1 cellular context compared by ENCODE assay signal in the genomic region with DNA sequence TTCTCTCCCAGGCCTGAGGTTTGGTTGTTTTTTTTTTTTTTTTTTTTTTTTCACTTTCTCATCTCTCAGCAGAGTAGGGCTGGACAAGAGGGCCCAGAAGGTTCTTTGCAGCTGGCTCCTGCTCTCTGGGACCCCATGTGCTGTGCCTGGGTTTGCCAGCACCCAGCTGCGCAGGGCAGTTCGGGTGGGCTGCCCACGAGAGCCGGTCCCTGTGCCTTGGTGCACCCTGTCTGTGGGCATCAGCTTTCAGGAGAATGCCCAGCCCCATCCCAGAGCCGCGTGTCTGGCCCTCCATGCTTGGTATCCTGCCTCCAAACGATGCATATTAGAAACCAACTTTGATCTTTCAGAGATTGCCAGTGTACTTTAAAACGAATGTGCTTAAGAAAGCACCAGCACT.
TF ChIP-seq lines count a peak whose summit lies in the region.

No MANE protein-coding gene starts in this region.

TF ChIP-seq in HepG2, 621 proteins besides CTCF, POLR2A, EP300 and RAD21:
- TF ChIP-seq, protein P1, sequence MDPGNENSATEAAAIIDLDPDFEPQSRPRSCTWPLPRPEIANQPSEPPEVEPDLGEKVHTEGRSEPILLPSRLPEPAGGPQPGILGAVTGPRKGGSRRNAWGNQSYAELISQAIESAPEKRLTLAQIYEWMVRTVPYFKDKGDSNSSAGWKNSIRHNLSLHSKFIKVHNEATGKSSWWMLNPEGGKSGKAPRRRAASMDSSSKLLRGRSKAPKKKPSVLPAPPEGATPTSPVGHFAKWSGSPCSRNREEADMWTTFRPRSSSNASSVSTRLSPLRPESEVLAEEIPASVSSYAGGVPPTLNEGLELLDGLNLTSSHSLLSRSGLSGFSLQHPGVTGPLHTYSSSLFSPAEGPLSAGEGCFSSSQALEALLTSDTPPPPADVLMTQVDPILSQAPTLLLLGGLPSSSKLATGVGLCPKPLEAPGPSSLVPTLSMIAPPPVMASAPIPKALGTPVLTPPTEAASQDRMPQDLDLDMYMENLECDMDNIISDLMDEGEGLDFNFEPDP (CRISPR knock-in tag; conservative IDR thresholded peaks at IDR 0.05) = no peak
- no peak for TF ChIP-seq TMF1 (CRISPR knock-in tag; IDR thresholded peaks at IDR 0.05; ENCODE audit: low read depth)
- TF ChIP-seq, protein P2, sequence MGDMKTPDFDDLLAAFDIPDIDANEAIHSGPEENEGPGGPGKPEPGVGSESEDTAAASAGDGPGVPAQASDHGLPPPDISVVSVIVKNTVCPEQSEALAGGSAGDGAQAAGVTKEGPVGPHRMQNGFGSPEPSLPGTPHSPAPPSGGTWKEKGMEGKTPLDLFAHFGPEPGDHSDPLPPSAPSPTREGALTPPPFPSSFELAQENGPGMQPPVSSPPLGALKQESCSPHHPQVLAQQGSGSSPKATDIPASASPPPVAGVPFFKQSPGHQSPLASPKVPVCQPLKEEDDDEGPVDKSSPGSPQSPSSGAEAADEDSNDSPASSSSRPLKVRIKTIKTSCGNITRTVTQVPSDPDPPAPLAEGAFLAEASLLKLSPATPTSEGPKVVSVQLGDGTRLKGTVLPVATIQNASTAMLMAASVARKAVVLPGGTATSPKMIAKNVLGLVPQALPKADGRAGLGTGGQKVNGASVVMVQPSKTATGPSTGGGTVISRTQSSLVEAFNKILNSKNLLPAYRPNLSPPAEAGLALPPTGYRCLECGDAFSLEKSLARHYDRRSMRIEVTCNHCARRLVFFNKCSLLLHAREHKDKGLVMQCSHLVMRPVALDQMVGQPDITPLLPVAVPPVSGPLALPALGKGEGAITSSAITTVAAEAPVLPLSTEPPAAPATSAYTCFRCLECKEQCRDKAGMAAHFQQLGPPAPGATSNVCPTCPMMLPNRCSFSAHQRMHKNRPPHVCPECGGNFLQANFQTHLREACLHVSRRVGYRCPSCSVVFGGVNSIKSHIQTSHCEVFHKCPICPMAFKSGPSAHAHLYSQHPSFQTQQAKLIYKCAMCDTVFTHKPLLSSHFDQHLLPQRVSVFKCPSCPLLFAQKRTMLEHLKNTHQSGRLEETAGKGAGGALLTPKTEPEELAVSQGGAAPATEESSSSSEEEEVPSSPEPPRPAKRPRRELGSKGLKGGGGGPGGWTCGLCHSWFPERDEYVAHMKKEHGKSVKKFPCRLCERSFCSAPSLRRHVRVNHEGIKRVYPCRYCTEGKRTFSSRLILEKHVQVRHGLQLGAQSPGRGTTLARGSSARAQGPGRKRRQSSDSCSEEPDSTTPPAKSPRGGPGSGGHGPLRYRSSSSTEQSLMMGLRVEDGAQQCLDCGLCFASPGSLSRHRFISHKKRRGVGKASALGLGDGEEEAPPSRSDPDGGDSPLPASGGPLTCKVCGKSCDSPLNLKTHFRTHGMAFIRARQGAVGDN (CRISPR knock-in tag; IDR thresholded peaks at IDR 0.05) = no peak
- TF ChIP-seq, protein P3, sequence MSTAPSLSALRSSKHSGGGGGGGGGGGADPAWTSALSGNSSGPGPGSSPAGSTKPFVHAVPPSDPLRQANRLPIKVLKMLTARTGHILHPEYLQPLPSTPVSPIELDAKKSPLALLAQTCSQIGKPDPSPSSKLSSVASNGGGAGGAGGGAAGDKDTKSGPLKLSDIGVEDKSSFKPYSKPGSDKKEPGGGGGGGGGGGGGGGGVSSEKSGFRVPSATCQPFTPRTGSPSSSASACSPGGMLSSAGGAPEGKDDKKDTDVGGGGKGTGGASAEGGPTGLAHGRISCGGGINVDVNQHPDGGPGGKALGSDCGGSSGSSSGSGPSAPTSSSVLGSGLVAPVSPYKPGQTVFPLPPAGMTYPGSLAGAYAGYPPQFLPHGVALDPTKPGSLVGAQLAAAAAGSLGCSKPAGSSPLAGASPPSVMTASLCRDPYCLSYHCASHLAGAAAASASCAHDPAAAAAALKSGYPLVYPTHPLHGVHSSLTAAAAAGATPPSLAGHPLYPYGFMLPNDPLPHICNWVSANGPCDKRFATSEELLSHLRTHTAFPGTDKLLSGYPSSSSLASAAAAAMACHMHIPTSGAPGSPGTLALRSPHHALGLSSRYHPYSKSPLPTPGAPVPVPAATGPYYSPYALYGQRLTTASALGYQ (CRISPR knock-in tag; IDR thresholded peaks at IDR 0.05) = no peak
- no peak for TF ChIP-seq ZNF33A (CRISPR knock-in tag; IDR thresholded peaks at IDR 0.05; ENCODE audit: borderline replicate concordance)
- no peak for TF ChIP-seq CAMTA2 (CRISPR knock-in tag; IDR thresholded peaks at IDR 0.05; ENCODE audit: borderline replicate concordance)
- TF ChIP-seq PRPF4 (IDR thresholded peaks at IDR 0.05; ENCODE audit: low read depth, low read length, poor library complexity, severe bottlenecking) = no peak
